In the genomic region with DNA sequence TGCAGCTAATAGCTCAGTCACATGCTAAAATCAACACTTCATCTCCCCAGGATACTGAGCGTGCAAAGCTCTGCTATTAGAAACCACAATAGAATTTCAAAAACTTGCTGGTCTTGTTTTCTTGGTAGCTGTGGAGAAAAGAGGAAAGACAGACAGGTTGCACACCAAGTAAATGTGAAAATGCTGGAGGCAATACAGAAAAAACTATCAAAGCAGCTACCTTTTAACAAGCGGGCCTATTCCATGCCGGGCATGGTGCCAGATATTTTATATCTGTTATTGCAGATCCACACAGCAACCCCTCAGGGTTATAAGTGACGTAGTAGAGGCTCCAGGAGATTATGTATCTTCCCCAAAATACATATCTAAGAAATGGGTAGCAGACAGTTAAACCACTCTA, we compare ENCODE assay signal across 15 cellular contexts.
DNase-seq lines count a peak whose midpoint lies in the region; ATAC-seq and TF ChIP-seq lines count a peak whose summit lies in the region.
"Had no signal": no experiment of that assay in that cellular context is flagged by ENCODE, and none has a peak within 500 bp of the region (broad histone marks: within the 10 kb centered on the region; RNA-seq: fewer than 3 reads in every experiment).

No MANE protein-coding gene starts in this region.

- H3K9me3 ChIP-seq in upper lobe of left lung = no peaks in the 10 kb centered on the region
- H3K9me3 ChIP-seq: thyroid gland had no signal

- no peaks in the 10 kb centered on the region for H3K4me1 Mint-ChIP-seq in Calu3 (ENCODE audit: low read depth, unreplicated experiment)
- H3K4me1 Mint-ChIP-seq: activated CD4-positive, alpha-beta T cell treated with anti-CD3 and anti-CD28 coated beads, Interleukin-2, amount 10 ng/mL, durations not matched to agents 24 days and 14 days; nephron had no signal

- peaks cover 5% of the 10 kb centered on the region for H3K9me3 Mint-ChIP-seq in Calu3 (ENCODE audit: low read depth, unreplicated experiment)
- H3K9me3 Mint-ChIP-seq: activated CD4-positive, alpha-beta T cell treated with anti-CD3 and anti-CD28 coated beads, Interleukin-2, amount 10 ng/mL, durations not matched to agents 24 days and 14 days had no signal

- CTCF ChIA-PET in Calu3 (lab: Charles Lee) = no interaction called here

- H3K27ac Mint-ChIP-seq in Calu3 (ENCODE audit: unreplicated experiment) = no peak overlapping the region
- H3K27ac Mint-ChIP-seq: activated CD4-positive, alpha-beta T cell treated with anti-CD3 and anti-CD28 coated beads, Interleukin-2, amount 10 ng/mL, durations not matched to agents 24 days and 14 days; nephron had no signal

- H3K27ac ChIP-seq in upper lobe of left lung = no peak overlapping the region
- H3K27ac ChIP-seq: thyroid gland had no signal

- no peak for ATAC-seq in upper lobe of left lung (ENCODE audit: low FRiP score in 2 of 2)

- no peaks in the 10 kb centered on the region for H3K36me3 Mint-ChIP-seq in Calu3 (ENCODE audit: insufficient read depth, unreplicated experiment)

- intact Hi-C loops in Calu3 (cut with micrococcal nuclease; ENCODE audit: unreplicated experiment) = no loop called here

- no peaks in the 10 kb centered on the region for H3K4me1 ChIP-seq in upper lobe of left lung

- H3K27me3 ChIP-seq in upper lobe of left lung = no peaks in the 10 kb centered on the region
- H3K27me3 ChIP-seq: thyroid gland had no signal

- BruUV-seq in Calu3 (replicated peaks; lab: Mats Ljungman, UMichigan) = no TSS peak

- H3K4me3 ChIP-seq in LNCaP clone FGC (ENCODE audit: low read depth, low read length) (no peak overlapping the region), epithelial cell of esophagus (ENCODE audit: low read length) (no peak overlapping the region), upper lobe of left lung (no peak overlapping the region)
- H3K4me3 ChIP-seq: thyroid gland had no signal

- no peaks in the 10 kb centered on the region for H3K36me3 ChIP-seq in upper lobe of left lung
- H3K36me3 ChIP-seq: thyroid gland had no signal

- DNase-seq in Calu3 (peak; percentile 1), LNCaP clone FGC (ENCODE audit: low read depth) (peak; percentile 4), NCI-H748 (lab: John Stamatoyannopoulos, UW; ENCODE audit: unreplicated experiment) (peak; percentile 90), epithelial cell of esophagus (ENCODE audit: low read depth) (peak; percentile 86), NOMO-1 treated with DMSO at 0.1 percent for 48 hours (lab: John Stamatoyannopoulos, UW; ENCODE audit: unreplicated experiment) (no peak), dedifferentiated amniotic fluid mesenchymal stem cell (ENCODE audit: extremely low spot score) (no peak), upper lobe of left lung (no peak)
- no peak for DNase-seq in stimulated activated CD8-positive, alpha-beta memory T cell treated with anti-CD3 and anti-CD28 coated beads, Interleukin-4, amount 100 ng/mL, for 48 hours
- DNase-seq: activated CD4-positive, alpha-beta T cell treated with anti-CD3 and anti-CD28 coated beads, Interleukin-2, amount 10 ng/mL, durations not matched to agents 24 days and 14 days; activated T-cell treated with anti-CD3 and anti-CD28 coated beads, Interleukin-2, amount 50 U/mL, for 48 hours; amniotic stem cell; stimulated activated CD4-positive, alpha-beta T cell treated with anti-CD3 and anti-CD28 coated beads, Interleukin-1b, Interleukin-23, amount 100 ng/mL, for 48 hours; T-helper 1 cell; thyroid gland had no signal

- no peak for TF ChIP-seq POLR2A in upper lobe of left lung (IDR thresholded peaks at IDR 0.05)

- no peak for TF ChIP-seq CTCF in Calu3 (IDR thresholded peaks at IDR 0.05; ENCODE audit: unreplicated experiment)
- TF ChIP-seq CTCF in LNCaP clone FGC (IDR thresholded peaks at IDR 0.05; ENCODE audit: control insufficient read depth, extremely low read depth, insufficient read depth) = no peak
- TF ChIP-seq CTCF in epithelial cell of esophagus (IDR thresholded peaks at IDR 0.05; ENCODE audit: insufficient read depth, low read depth, low read length, missing control alignments) = no peak
- TF ChIP-seq CTCF in upper lobe of left lung (IDR thresholded peaks at IDR 0.05) = no peak

- 47 to 59% methylated on average over 4 of the region's 4 CpGs for WGBS in upper lobe of left lung, 2 donors

- no peaks in the 10 kb centered on the region for H3K27me3 Mint-ChIP-seq in Calu3 (ENCODE audit: unreplicated experiment)
- H3K27me3 Mint-ChIP-seq: activated CD4-positive, alpha-beta T cell treated with anti-CD3 and anti-CD28 coated beads, Interleukin-2, amount 10 ng/mL, durations not matched to agents 24 days and 14 days had no signal

- TF ChIP-seq EP300 in upper lobe of left lung (IDR thresholded peaks at IDR 0.05) = no peak

- H3K4me3 Mint-ChIP-seq in Calu3 (ENCODE audit: low read depth, unreplicated experiment) = no peak overlapping the region
- H3K4me3 Mint-ChIP-seq: activated CD4-positive, alpha-beta T cell treated with anti-CD3 and anti-CD28 coated beads, Interleukin-2, amount 10 ng/mL, durations not matched to agents 24 days and 14 days; nephron had no signal

Comparison
In these comparisons a context has a peak if more than half of its experiments do, and no peak if none do; other contexts are left out.
1. DNase-seq: peak in Calu3 (single experiment), LNCaP clone FGC (single experiment), NCI-H748 (single experiment) and epithelial cell of esophagus (single experiment); none in NOMO-1 treated with DMSO at 0.1 percent for 48 hours (single experiment), dedifferentiated amniotic fluid mesenchymal stem cell (single experiment), stimulated activated CD8-positive, alpha-beta memory T cell treated with anti-CD3 and anti-CD28 coated beads, Interleukin-4, amount 100 ng/mL, for 48 hours (single experiment) and upper lobe of left lung (0 of 2).